Comparison of ENCODE assay signal across 20 cellular contexts in the genomic region with DNA sequence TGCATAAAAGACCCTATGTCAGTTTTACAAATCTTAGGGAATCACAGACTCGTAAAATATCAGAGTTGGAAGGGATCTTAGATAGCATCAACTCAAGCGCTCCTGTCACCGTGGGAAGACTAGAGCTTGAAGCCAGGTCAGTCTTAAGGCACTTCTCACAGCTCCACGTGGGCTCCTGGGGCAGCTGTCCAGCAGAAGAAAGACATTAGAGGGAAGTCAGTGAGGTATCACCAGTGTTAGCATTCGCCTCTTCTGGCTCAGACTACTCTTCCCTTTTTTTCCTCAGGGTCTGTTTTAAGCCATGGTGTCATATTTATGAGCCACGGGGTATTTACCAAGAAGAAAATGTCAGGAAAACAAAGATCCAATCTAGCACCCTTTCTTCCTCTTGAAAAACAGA.
DNase-seq lines count a peak whose midpoint lies in the region; ATAC-seq, FAIRE-seq and TF ChIP-seq lines count a peak whose summit lies in the region.
"Had no signal": no experiment of that assay in that cellular context is flagged by ENCODE, and none has a peak within 500 bp of the region (broad histone marks: within the 10 kb centered on the region; RNA-seq: fewer than 3 reads in every experiment).

No MANE protein-coding gene starts in this region.

- CTCF ChIA-PET in GM12878 (lab: Yijun Ruan, JAX): interaction anchor here (1.7 kb wide), 1 partner anchor 9 kb away, joined by 5 read pairs; no protein-coding TSS in a partner anchor
- CTCF ChIA-PET in activated CD4-positive, alpha-beta memory T cell treated with anti-CD3 and anti-CD28 coated beads, Interleukin-2, amount 10 ng/mL, durations not matched to agents 7 days and 5 days (lab: Charles Lee): no interaction called here

- peaks cover 1% of the 10 kb centered on the region for H3K4me1 Mint-ChIP-seq in glutamatergic neuron (ENCODE audit: low read depth, unreplicated experiment)
- H3K4me1 Mint-ChIP-seq in activated CD4-positive, alpha-beta memory T cell treated with anti-CD3 and anti-CD28 coated beads, Interleukin-2, amount 10 ng/mL, durations not matched to agents 7 days and 5 days: no peaks in the 10 kb centered on the region
- H3K4me1 Mint-ChIP-seq: CD4-positive, CD25-positive, alpha-beta regulatory T cell had no signal

- no TSS peak for BruUV-seq in GM12878 (replicated peaks; lab: Mats Ljungman, UMichigan)

- FAIRE-seq in GM12878 (lab: Jason Lieb, UNC): no peak
- FAIRE-seq: A204.1, GM12891, GM18507 had no signal

- H3K27me3 ChIP-seq in GM12878 (replicated peaks in 1 of 2; ENCODE audit: control insufficient read depth in 2 of 2, insufficient read depth in 2 of 2, low read length in 1 of 2) (no peaks in the 10 kb centered on the region), WERI-Rb-1 (ENCODE audit: insufficient read depth, low read depth, severe bottlenecking) (no peaks in the 10 kb centered on the region)
- H3K27me3 ChIP-seq: BLaER1 had no signal

- DNase-seq in G401 (ENCODE audit: low spot score) (peak; percentile 17), GM12878 (ENCODE audit: low read depth, low spot score) (no peak), glutamatergic neuron (no peak), WERI-Rb-1 (no peak)
- DNase-seq in activated CD4-positive, alpha-beta memory T cell treated with anti-CD3 and anti-CD28 coated beads, Interleukin-2, amount 10 ng/mL, durations not matched to agents 7 days and 5 days: no peak
- DNase-seq: Caco-2; CD4-positive, CD25-positive, alpha-beta regulatory T cell; CD8-positive, alpha-beta T cell; DMS153; DND-41; GDM1 had no signal

- POLR2A ChIA-PET in GM12878 (lab: Charles Lee): no interaction called here
- POLR2A ChIA-PET in activated CD4-positive, alpha-beta memory T cell treated with anti-CD3 and anti-CD28 coated beads, Interleukin-2, amount 10 ng/mL, durations not matched to agents 7 days and 5 days (lab: Charles Lee): no interaction called here

- no peak overlapping the region for H2AFZ ChIP-seq in GM12878 (ENCODE audit: control insufficient read depth, low read depth, low read length)

- H3K4me1 ChIP-seq in GM12878 (ENCODE audit: control insufficient read depth, insufficient read depth, low read length): no peaks in the 10 kb centered on the region
- H3K4me1 ChIP-seq: BLaER1, Caco-2, HAP-1 had no signal

- H3K36me3 Mint-ChIP-seq in glutamatergic neuron (ENCODE audit: unreplicated experiment): peaks cover 9% of the 10 kb centered on the region
- no peaks in the 10 kb centered on the region for H3K36me3 Mint-ChIP-seq in activated CD4-positive, alpha-beta memory T cell treated with anti-CD3 and anti-CD28 coated beads, Interleukin-2, amount 10 ng/mL, durations not matched to agents 7 days and 5 days (ENCODE audit: low read depth)
- H3K36me3 Mint-ChIP-seq: CD4-positive, CD25-positive, alpha-beta regulatory T cell; CD8-positive, alpha-beta T cell had no signal

- ATAC-seq in GM12878 (no peak), GM19324 (IDR thresholded peaks at IDR 0.05; ENCODE audit: low FRiP score, unreplicated experiment) (no peak)
- ATAC-seq: CD8-positive, alpha-beta T cell had no signal

- WGBS in GM12878 (ENCODE audit: insufficient coverage, insufficient replicate concordance, low lambda C conversion rate, missing lambda C conversion rate): 34% methylated on average over 6 of the region's 6 CpGs

- no peak overlapping the region for H3K4me3 ChIP-seq in GM12878
- H3K4me3 ChIP-seq in WERI-Rb-1 (ENCODE audit: low read depth, low read length): no peak overlapping the region
- H3K4me3 ChIP-seq: BLaER1, HAP-1 had no signal

- intact Hi-C loops in GM12878 (cut with micrococcal nuclease; ENCODE audit: unreplicated experiment): no loop called here

- RAD21 ChIA-PET in GM12878 (lab: Charles Lee; ENCODE audit: unreplicated experiment): no interaction called here

- H3K9ac ChIP-seq in GM12878 (ENCODE audit: control insufficient read depth, insufficient read depth, low read length): no peak overlapping the region
- H3K9ac ChIP-seq: BLaER1 had no signal

- H3K27ac Mint-ChIP-seq in glutamatergic neuron (ENCODE audit: unreplicated experiment): peak overlapping the region; percentile 39
- no peak overlapping the region for H3K27ac Mint-ChIP-seq in activated CD4-positive, alpha-beta memory T cell treated with anti-CD3 and anti-CD28 coated beads, Interleukin-2, amount 10 ng/mL, durations not matched to agents 7 days and 5 days
- H3K27ac Mint-ChIP-seq: B cell; CD4-positive, CD25-positive, alpha-beta regulatory T cell; CD8-positive, alpha-beta T cell had no signal

- H3K4me2 ChIP-seq in GM12878 (ENCODE audit: control insufficient read depth, insufficient read depth): no peak overlapping the region
- H3K4me2 ChIP-seq: BLaER1 had no signal

- in situ Hi-C loops in G401 (cut with HindIII; ENCODE audit: low sequenced_read_pairs): no loop called here
- in situ Hi-C loops in GM12878 (cut with MboI): no loop called here

- no peaks in the 10 kb centered on the region for H3K9me3 ChIP-seq in GM12878 (replicated peaks; ENCODE audit: control insufficient read depth, insufficient read depth, low read length)
- H3K9me3 ChIP-seq in WERI-Rb-1 (ENCODE audit: severe bottlenecking): no peaks in the 10 kb centered on the region
- H3K9me3 ChIP-seq: BLaER1, Caco-2, HAP-1 had no signal

- H3K27ac ChIP-seq in GM12878 (ENCODE audit: control insufficient read depth, insufficient read depth) (no peak overlapping the region), WERI-Rb-1 (no peak overlapping the region)
- H3K27ac ChIP-seq: 22Rv1, BLaER1, C4-2B had no signal

- no peak for TF ChIP-seq EP300 in GM12878 (IDR thresholded peaks at IDR 0.05; ENCODE audit: borderline replicate concordance in 1 of 2, control insufficient read depth in 1 of 2, low read depth in 2 of 2, low read length in 2 of 2)

- peaks cover 5% of the 10 kb centered on the region for H3K27me3 Mint-ChIP-seq in glutamatergic neuron (ENCODE audit: unreplicated experiment)
- no peaks in the 10 kb centered on the region for H3K27me3 Mint-ChIP-seq in activated CD4-positive, alpha-beta memory T cell treated with anti-CD3 and anti-CD28 coated beads, Interleukin-2, amount 10 ng/mL, durations not matched to agents 7 days and 5 days

- H3K4me3 Mint-ChIP-seq in glutamatergic neuron (ENCODE audit: unreplicated experiment): no peak overlapping the region
- H3K4me3 Mint-ChIP-seq in activated CD4-positive, alpha-beta memory T cell treated with anti-CD3 and anti-CD28 coated beads, Interleukin-2, amount 10 ng/mL, durations not matched to agents 7 days and 5 days: no peak overlapping the region
- H3K4me3 Mint-ChIP-seq: B cell; CD8-positive, alpha-beta T cell had no signal

- TF ChIP-seq RAD21 in GM12878 (IDR thresholded peaks at IDR 0.05; ENCODE audit: insufficient read depth, low read depth, low read length): no peak

- SMC1A ChIA-PET in GM12878 (lab: Charles Lee; ENCODE audit: uncharacterized antibody, unreplicated experiment): interaction anchor here (1.1 kb wide), 1 partner anchor 9 kb away, joined by 4 read pairs; no protein-coding TSS in a partner anchor

- no peaks in the 10 kb centered on the region for H4K20me1 ChIP-seq in GM12878 (ENCODE audit: control insufficient read depth, insufficient read depth)
- H4K20me1 ChIP-seq: BLaER1 had no signal

- TF ChIP-seq POLR2A in GM12878 (IDR thresholded peaks at IDR 0.05; ENCODE audit: low read depth, low read length): no peak

- H3K79me2 ChIP-seq in GM12878 (ENCODE audit: control insufficient read depth, insufficient read depth, low read length): no peaks in the 10 kb centered on the region

- no peaks in the 10 kb centered on the region for H3K36me3 ChIP-seq in GM12878 (ENCODE audit: control insufficient read depth in 2 of 2, insufficient read depth in 2 of 2, low read length in 1 of 2)
- no peaks in the 10 kb centered on the region for H3K36me3 ChIP-seq in WERI-Rb-1
- H3K36me3 ChIP-seq: BLaER1, HAP-1 had no signal

- peaks cover 3% of the 10 kb centered on the region for H3K9me3 Mint-ChIP-seq in glutamatergic neuron (ENCODE audit: unreplicated experiment)
- H3K9me3 Mint-ChIP-seq in activated CD4-positive, alpha-beta memory T cell treated with anti-CD3 and anti-CD28 coated beads, Interleukin-2, amount 10 ng/mL, durations not matched to agents 7 days and 5 days: peaks cover 9% of the 10 kb centered on the region
- H3K9me3 Mint-ChIP-seq: CD8-positive, alpha-beta T cell had no signal

- no peak for TF ChIP-seq CTCF in GM12878 (IDR thresholded peaks at IDR 0.05 in 2 of 3, conservative IDR thresholded peaks at IDR 0.05 in 1 of 3; ENCODE audit: control insufficient read depth in 2 of 3, extremely low read depth in 1 of 3, insufficient read depth in 1 of 3, low read depth in 3 of 3, low read length in 3 of 3)
- no peak for TF ChIP-seq CTCF in glutamatergic neuron (IDR thresholded peaks at IDR 0.05; ENCODE audit: partially characterized antibody, unreplicated experiment)
- TF ChIP-seq CTCF in WERI-Rb-1 (IDR thresholded peaks at IDR 0.05; ENCODE audit: low read depth, low read length): no peak

TF ChIP-seq in GM12878, 131 proteins besides CTCF, POLR2A, EP300 and RAD21:
- peak; percentile 41; the same call in 1 of the 2 replicates for TF ChIP-seq REST (IDR thresholded peaks at IDR 0.05; ENCODE audit: low read depth, low read length)
- no peak for TF ChIP-seq STAT3 (IDR thresholded peaks at IDR 0.05; ENCODE audit: low read depth, low read length)
